ENCODE assay signal across 21 cellular contexts in the genomic region with DNA sequence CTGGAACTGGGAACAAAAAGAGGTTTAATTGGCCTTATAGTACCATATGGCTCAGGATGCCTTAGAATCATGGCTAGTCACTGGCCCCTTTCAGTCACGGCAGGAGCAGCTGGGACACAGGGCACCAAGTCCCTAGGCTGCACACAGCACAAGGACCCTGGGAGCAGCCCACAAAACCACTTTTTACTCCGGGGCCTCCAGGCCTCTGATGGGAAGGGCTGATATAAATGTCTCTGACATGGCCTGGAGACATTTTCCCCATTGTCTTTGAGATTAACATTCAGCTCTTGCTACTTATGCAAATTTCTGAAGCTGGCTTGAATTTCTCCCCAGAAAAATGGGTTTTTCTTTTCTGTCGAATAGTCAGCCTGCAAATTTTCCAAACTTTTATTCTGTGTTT.
DNase-seq lines count a peak whose midpoint lies in the region; ATAC-seq and TF ChIP-seq lines count a peak whose summit lies in the region.
"Had no signal": no experiment of that assay in that cellular context is flagged by ENCODE, and none has a peak within 500 bp of the region (broad histone marks: within the 10 kb centered on the region; RNA-seq: fewer than 3 reads in every experiment).

No MANE protein-coding gene starts in this region.

- H3K9me3 Mint-ChIP-seq in endodermal cell: no peaks in the 10 kb centered on the region

- no peak for TF ChIP-seq POLR2A in GM18505 (IDR thresholded peaks at IDR 0.05; ENCODE audit: borderline replicate concordance, extremely low read depth, insufficient read depth, insufficient read length)

- H3K9me3 ChIP-seq in endodermal cell (ENCODE audit: control insufficient read depth, low read length) (no peaks in the 10 kb centered on the region), upper lobe of right lung (no peaks in the 10 kb centered on the region)

- H3K27me3 ChIP-seq in endodermal cell (ENCODE audit: control insufficient read depth, insufficient read depth, low read length, poor library complexity, severe bottlenecking) (no peaks in the 10 kb centered on the region), upper lobe of right lung (no peaks in the 10 kb centered on the region)
- H3K27me3 ChIP-seq: BLaER1 had no signal

- H3K36me3 Mint-ChIP-seq in endodermal cell (ENCODE audit: low read depth): no peaks in the 10 kb centered on the region
- H3K36me3 Mint-ChIP-seq: CD8-positive, alpha-beta memory T cell had no signal

- peaks cover 9% of the 10 kb centered on the region for H3K4me1 Mint-ChIP-seq in endodermal cell
- H3K4me1 Mint-ChIP-seq: B cell; CD8-positive, alpha-beta memory T cell had no signal

- H3K4me1 ChIP-seq in endodermal cell (ENCODE audit: control insufficient read depth, insufficient read depth, low read length) (no peaks in the 10 kb centered on the region), upper lobe of right lung (no peaks in the 10 kb centered on the region)
- H3K4me1 ChIP-seq: BLaER1 had no signal

- H3K36me3 ChIP-seq in endodermal cell (ENCODE audit: control insufficient read depth, insufficient read depth, low read length) (no peaks in the 10 kb centered on the region), upper lobe of right lung (no peaks in the 10 kb centered on the region)
- H3K36me3 ChIP-seq: BLaER1 had no signal

- no peaks in the 10 kb centered on the region for H3K27me3 Mint-ChIP-seq in endodermal cell (ENCODE audit: insufficient read depth)
- H3K27me3 Mint-ChIP-seq: B cell; CD4-positive, alpha-beta T cell had no signal

- no peak for ATAC-seq in Right ventricle myocardium inferior
- no peak for ATAC-seq in left cardiac atrium
- ATAC-seq in upper lobe of right lung: no peak
- ATAC-seq in GM18505 (IDR thresholded peaks at IDR 0.05; ENCODE audit: unreplicated experiment): no peak
- no peak for ATAC-seq in HG02970 (IDR thresholded peaks at IDR 0.05; ENCODE audit: low FRiP score, unreplicated experiment)
- ATAC-seq: HCT116 had no signal

- H3K27ac ChIP-seq in endodermal cell (ENCODE audit: low read depth, low read length) (no peak overlapping the region), upper lobe of right lung (no peak overlapping the region)
- H3K27ac ChIP-seq: 22Rv1, BLaER1, C4-2B, GM23248 had no signal

- H3K4me3 ChIP-seq in endodermal cell (ENCODE audit: low read length) (no peak overlapping the region), upper lobe of right lung (no peak overlapping the region)
- H3K4me3 ChIP-seq: BLaER1, GM23248 had no signal

- DNase-seq in Right ventricle myocardium inferior (ENCODE audit: missing footprints) (peak; percentile 11), left cardiac atrium (no peak), NCI-H69 (lab: John Stamatoyannopoulos, UW) (peak; percentile 76), endodermal cell (peak; percentile 42), upper lobe of right lung (peak; percentile 17), anterior cingulate cortex (lab: John Stamatoyannopoulos, UW) (no peak)
- DNase-seq: CD4-positive, alpha-beta T cell; CD8-positive, alpha-beta memory T cell; DMS 273 treated with DMSO at 0.1 percent for 48 hours; DMS79; EL; GF-D8; GM23248; H9 had no signal

- intact Hi-C loops in Right ventricle myocardium inferior (cut with DNase I): no loop called here
- intact Hi-C loops in left cardiac atrium (cut with DNase I): no loop called here
- intact Hi-C loops in upper lobe of right lung (cut with DNase I): no loop called here

- H3K27ac Mint-ChIP-seq in endodermal cell: no peak overlapping the region
- H3K27ac Mint-ChIP-seq: B cell; CD4-positive, alpha-beta T cell; CD8-positive, alpha-beta memory T cell; H9 had no signal

- WGBS in endodermal cell (ENCODE audit: insufficient coverage in 1 of 2, insufficient read length in 1 of 2), 2 experiments: 81 to 88% methylated on average over 3 of the region's 3 CpGs

- TF ChIP-seq CTCF in endodermal cell (conservative IDR thresholded peaks at IDR 0.05): no peak
- TF ChIP-seq CTCF in upper lobe of right lung (IDR thresholded peaks at IDR 0.05): no peak

- no peak overlapping the region for H3K4me3 Mint-ChIP-seq in endodermal cell
- H3K4me3 Mint-ChIP-seq: B cell; CD4-positive, alpha-beta T cell; CD8-positive, alpha-beta memory T cell; H9 had no signal

- H3K9ac ChIP-seq in endodermal cell (ENCODE audit: extremely low read depth, low read length, poor library complexity, severe bottlenecking): no peak overlapping the region
- H3K9ac ChIP-seq: BLaER1, GM23248 had no signal

Comparison
In these comparisons a context has a peak if more than half of its experiments do, and no peak if none do; other contexts are left out.
1. DNase-seq: peak in Right ventricle myocardium inferior (single experiment), NCI-H69 (single experiment), endodermal cell (single experiment) and upper lobe of right lung (single experiment); none in left cardiac atrium (single experiment) and anterior cingulate cortex (0 of 58).